ENCODE assay signal across 20 cellular contexts in genomic region chr15:71186267-71186666, GRCh38.
DNase-seq lines count a peak whose midpoint lies in the region; ATAC-seq lines count a peak whose summit lies in the region.
"Had no signal": no experiment of that assay in that cellular context is flagged by ENCODE, and none has a peak within 500 bp of the region (broad histone marks: within the 10 kb centered on the region; RNA-seq: fewer than 3 reads in every experiment).

No MANE protein-coding gene starts in this region.

- intact Hi-C loops in Right ventricle myocardium inferior (cut with DNase I) (loop anchor here (5.0 kb wide), 1 partner anchor 69 kb away; the partner anchor contains the start of gene THSD4), cardiac septum (cut with DNase I) (no loop called here), left cardiac atrium (cut with DNase I) (no loop called here), left colon (cut with DNase I, micrococcal nuclease) (no loop called here)

- peak; percentile 66 for DNase-seq in Right ventricle myocardium inferior (ENCODE audit: missing footprints)
- DNase-seq in cardiac septum (ENCODE audit: low spot score) = no peak
- peak; percentile 55 for DNase-seq in left cardiac atrium
- peak; percentile 10 for DNase-seq in myocyte (ENCODE audit: low read depth)
- DNase-seq in SW 1271 (lab: John Stamatoyannopoulos, UW) = no peak
- no peak for DNase-seq in NAMALWA (ENCODE audit: low spot score)
- no peak for DNase-seq in left colon
- DNase-seq: CD8-positive, alpha-beta memory T cell; DMS79 treated with DMSO at 0.1 percent for 48 hours; Kasumi-1; MM.1S; NCI-H187; NCI-H2171; NCI-H446 treated with DMSO at 0.1 percent for 48 hours; NCI-H774; SHP77 treated with DMSO at 0.1 percent for 48 hours had no signal

- ATAC-seq in Right ventricle myocardium inferior (peak; percentile 80), left cardiac atrium (peak; percentile 77 to 80), GM18873 (IDR thresholded peaks at IDR 0.05; ENCODE audit: low FRiP score, unreplicated experiment) (no peak), left colon (no peak)
- ATAC-seq: A549, HCT116, Panc1 had no signal

Comparison
In these comparisons a context has a peak if more than half of its experiments do, and no peak if none do; other contexts are left out.
1. DNase-seq: peak in Right ventricle myocardium inferior (single experiment), left cardiac atrium (single experiment) and myocyte (single experiment); none in cardiac septum (single experiment), SW 1271 (0 of 2), NAMALWA (single experiment) and left colon (0 of 2).
2. ATAC-seq: peak in Right ventricle myocardium inferior (single experiment) and left cardiac atrium (2 of 2); none in GM18873 (single experiment) and left colon (single experiment).